Comparison of ENCODE assay signal across 9 cellular contexts in the genomic region with DNA sequence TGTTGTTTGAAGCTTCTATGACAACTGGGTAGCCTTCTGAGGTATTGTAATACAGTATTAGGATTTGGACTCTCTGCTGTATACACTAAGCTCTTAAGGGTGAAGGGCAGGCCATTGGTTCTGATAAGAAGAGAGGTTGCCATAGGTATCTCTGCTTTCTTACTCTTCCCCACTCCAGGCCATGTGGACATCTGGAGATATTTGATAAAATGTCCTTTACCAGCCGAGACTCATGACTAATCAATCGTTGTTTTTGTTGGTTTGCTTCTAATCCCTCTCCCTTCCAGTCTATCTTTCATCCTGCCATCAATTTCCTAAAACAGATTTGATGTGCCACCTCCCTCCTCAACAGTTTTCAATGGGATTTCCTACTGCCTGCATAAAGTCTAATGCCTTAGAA.
A peak's percentile ranks its signal among the peaks of the same experiment; 100 is the strongest.
DNase-seq lines count a peak whose midpoint lies in the region; ATAC-seq, FAIRE-seq and TF ChIP-seq lines count a peak whose summit lies in the region.
"Had no signal": no experiment of that assay in that cellular context is flagged by ENCODE, and none has a peak within 500 bp of the region (broad histone marks: within the 10 kb centered on the region; RNA-seq: fewer than 3 reads in every experiment).

No MANE protein-coding gene starts in this region.

- peak overlapping the region; percentile 68 for H3K4me2 ChIP-seq in endothelial cell of umbilical vein (ENCODE audit: insufficient read depth, low read length)

- TF ChIP-seq CTCF in RWPE1 (conservative IDR thresholded peaks at IDR 0.05; ENCODE audit: low read depth) (no peak), endothelial cell of umbilical vein (IDR thresholded peaks at IDR 0.05; ENCODE audit: extremely low read depth in 1 of 2, insufficient read depth in 1 of 2, low read depth in 1 of 2, low read length in 2 of 2) (no peak), stomach (IDR thresholded peaks at IDR 0.05) (no peak)

- no peaks in the 10 kb centered on the region for H3K9me3 Mint-ChIP-seq in activated CD8-positive, alpha-beta memory T cell treated with anti-CD3 and anti-CD28 coated beads, Interleukin-2, amount 10 ng/mL, durations not matched to agents 7 days and 5 days (ENCODE audit: low read depth)

- H3K27me3 ChIP-seq in endothelial cell of umbilical vein (ENCODE audit: control insufficient read depth in 2 of 2, insufficient read depth in 2 of 2, low read length in 2 of 2) (no peaks in the 10 kb centered on the region), stomach (no peaks in the 10 kb centered on the region)

- peaks cover 42% of the 10 kb centered on the region for H3K4me1 ChIP-seq in endothelial cell of umbilical vein (ENCODE audit: control insufficient read depth, extremely low read depth, insufficient read depth, low read length)
- peaks cover 42 to 51% (median 43%) of the 10 kb centered on the region in 4 donors for H3K4me1 ChIP-seq in stomach

- H3K9me3 ChIP-seq in endothelial cell of umbilical vein (replicated peaks; ENCODE audit: control insufficient read depth, insufficient read depth, low read length) (no peaks in the 10 kb centered on the region), stomach (no peaks in the 10 kb centered on the region)

- no peak for FAIRE-seq in endothelial cell of umbilical vein (lab: Jason Lieb, UNC)

- 56 to 69% (median 59%) methylated on average over 2 of the region's 2 CpGs for WGBS in stomach, 5 donors

- no peak overlapping the region for H3K4me3 Mint-ChIP-seq in activated CD8-positive, alpha-beta memory T cell treated with anti-CD3 and anti-CD28 coated beads, Interleukin-2, amount 10 ng/mL, durations not matched to agents 7 days and 5 days

- POLR2A ChIA-PET in RWPE1 (lab: Yijun Ruan, JAX; ENCODE audit: low non-redundant PET) (no interaction called here), endothelial cell of umbilical vein (lab: Charles Lee) (interaction anchor here (1.1 kb wide), 1 partner anchor 66 kb away, joined by 3 read pairs; no protein-coding TSS in a partner anchor)

- peaks cover 8% of the 10 kb centered on the region for H3K36me3 Mint-ChIP-seq in activated CD8-positive, alpha-beta memory T cell treated with anti-CD3 and anti-CD28 coated beads, Interleukin-2, amount 10 ng/mL, durations not matched to agents 7 days and 5 days

- DNase-seq in activated CD8-positive, alpha-beta memory T cell treated with anti-CD3 and anti-CD28 coated beads, Interleukin-2, amount 10 ng/mL, durations not matched to agents 7 days and 5 days = no peak
- DNase-seq in activated CD8-positive, alpha-beta memory T cell treated with anti-CD3 and anti-CD28 coated beads for 24 hours = no peak
- DNase-seq in RWPE1 (ENCODE audit: low spot score) (no peak), endothelial cell of umbilical vein (ENCODE audit: low read depth, low spot score) (peak; percentile 68), stomach (no peak), NCI-H345 treated with DMSO at 0.1 percent for 48 hours (lab: John Stamatoyannopoulos, UW; ENCODE audit: unreplicated experiment) (no peak), HK-2 (ENCODE audit: unreplicated experiment) (no peak)
- DNase-seq: NCI-H1105 treated with DMSO at 0.1 percent for 48 hours had no signal

- H3K9ac ChIP-seq in endothelial cell of umbilical vein (replicated peaks; ENCODE audit: extremely low read depth, insufficient read depth, low read length) = peak overlapping the region; percentile 63

- H2AFZ ChIP-seq in endothelial cell of umbilical vein (ENCODE audit: low read depth, low read length) = peak overlapping the region; percentile 4

- TF ChIP-seq POLR2A in endothelial cell of umbilical vein (IDR thresholded peaks at IDR 0.05; ENCODE audit: low read depth, low read length) = peak; percentile 24
- no peak for TF ChIP-seq POLR2A in stomach (IDR thresholded peaks at IDR 0.05)

- H3K36me3 ChIP-seq in endothelial cell of umbilical vein (ENCODE audit: control insufficient read depth in 2 of 2, extremely low read depth in 1 of 2, insufficient read depth in 2 of 2, low read length in 2 of 2) = no peaks in the 10 kb centered on the region
- H3K36me3 ChIP-seq in stomach = no peaks in the 10 kb centered on the region

- peaks cover 73% of the 10 kb centered on the region for H3K4me1 Mint-ChIP-seq in activated CD8-positive, alpha-beta memory T cell treated with anti-CD3 and anti-CD28 coated beads, Interleukin-2, amount 10 ng/mL, durations not matched to agents 7 days and 5 days

- intact Hi-C loops in endothelial cell of umbilical vein (cut with micrococcal nuclease) = loop anchor here (2.0 kb wide), 1 partner anchor 42 kb away; no protein-coding TSS in a partner anchor
- intact Hi-C loops in stomach (cut with DNase I; ENCODE audit: low total_unique reads) = no loop called here

- TF ChIP-seq EP300 in stomach (IDR thresholded peaks at IDR 0.05) = no peak

- H3K27ac ChIP-seq in RWPE1 (peak overlapping the region; percentile 99), endothelial cell of umbilical vein (ENCODE audit: insufficient read depth, low read depth, low read length) (peak overlapping the region; percentile 94), stomach (peak overlapping the region in 4 of 5 donors; percentile 66 to 83 (median 76))

- H3K27me3 Mint-ChIP-seq in activated CD8-positive, alpha-beta memory T cell treated with anti-CD3 and anti-CD28 coated beads, Interleukin-2, amount 10 ng/mL, durations not matched to agents 7 days and 5 days = no peaks in the 10 kb centered on the region

- dilution Hi-C loops in endothelial cell of umbilical vein (cut with MboI; ENCODE audit: extremely low pct_ligation_motif_present, low sequenced_read_pairs) = no loop called here

- no peaks in the 10 kb centered on the region for H4K20me1 ChIP-seq in endothelial cell of umbilical vein (replicated peaks; ENCODE audit: control insufficient read depth, extremely low read depth, insufficient read depth, low read length)

- no TSS peak for BruUV-seq in endothelial cell of umbilical vein (replicated peaks; lab: Mats Ljungman, UMichigan)

- no peaks in the 10 kb centered on the region for H3K79me2 ChIP-seq in endothelial cell of umbilical vein (ENCODE audit: control insufficient read depth, insufficient read depth, low read length)

- peak overlapping the region; percentile 61 for H3K27ac Mint-ChIP-seq in activated CD8-positive, alpha-beta memory T cell treated with anti-CD3 and anti-CD28 coated beads, Interleukin-2, amount 10 ng/mL, durations not matched to agents 7 days and 5 days

- no peak for ATAC-seq in activated CD8-positive, alpha-beta memory T cell treated with anti-CD3 and anti-CD28 coated beads, Interleukin-2, amount 10 ng/mL, durations not matched to agents 7 days and 5 days
- ATAC-seq in HG02763 (IDR thresholded peaks at IDR 0.05; ENCODE audit: unreplicated experiment) = no peak

- no peaks in the 10 kb centered on the region for H3K9me1 ChIP-seq in endothelial cell of umbilical vein (replicated peaks; ENCODE audit: control insufficient read depth, extremely low read depth, insufficient read depth, low read length)

- CTCF ChIA-PET in activated CD8-positive, alpha-beta memory T cell treated with anti-CD3 and anti-CD28 coated beads, Interleukin-2, amount 10 ng/mL, durations not matched to agents 7 days and 5 days (lab: Charles Lee) = interaction anchor here (1.2 to 3.3 kb wide), 4 partner anchors 10 to 124 kb away, joined by 4 to 20 read pairs (median 8); no protein-coding TSS in a partner anchor
- CTCF ChIA-PET in RWPE1 (lab: Yijun Ruan, JAX) = interaction anchor here (1.1 kb wide), 1 partner anchor 950 kb away, joined by 3 read pairs; no protein-coding TSS in a partner anchor
- CTCF ChIA-PET in endothelial cell of umbilical vein (lab: Charles Lee) = interaction anchor here (0.7 to 2.8 kb wide), 9 partner anchors 13 to 1376 kb away, joined by 3 to 22 read pairs (median 5); no protein-coding TSS in a partner anchor

- H3K4me3 ChIP-seq in endothelial cell of umbilical vein (replicated peaks in 1 of 3; ENCODE audit: insufficient read depth in 1 of 3, low read depth in 1 of 3, low read length in 3 of 3) (no peak overlapping the region), stomach (no peak overlapping the region)

TF ChIP-seq in endothelial cell of umbilical vein, 7 proteins besides CTCF, POLR2A, EP300 and RAD21:
- no peak for TF ChIP-seq POLR2AphosphoS5 (IDR thresholded peaks at IDR 0.05; ENCODE audit: insufficient read depth, low read depth, low read length)
- TF ChIP-seq FOS (IDR thresholded peaks at IDR 0.05; ENCODE audit: borderline replicate concordance, insufficient read depth, low read length) = no peak
- TF ChIP-seq MAX (IDR thresholded peaks at IDR 0.05; ENCODE audit: insufficient read depth, insufficient read length) = no peak
- TF ChIP-seq MYC (IDR thresholded peaks at IDR 0.05; ENCODE audit: low read depth, low read length) = no peak
- TF ChIP-seq GATA2 (IDR thresholded peaks at IDR 0.05; ENCODE audit: insufficient read depth, insufficient read length, low read depth, low read length) = peak; percentile 55
- TF ChIP-seq EZH2 (IDR thresholded peaks at IDR 0.05; ENCODE audit: borderline replicate concordance, low read depth, low read length, severe bottlenecking) = no peak
- TF ChIP-seq JUN (IDR thresholded peaks at IDR 0.05; ENCODE audit: borderline replicate concordance, insufficient read depth, insufficient read length, low read depth) = no peak
